ENCODE assay signal across 9 cellular contexts in the genomic region with DNA sequence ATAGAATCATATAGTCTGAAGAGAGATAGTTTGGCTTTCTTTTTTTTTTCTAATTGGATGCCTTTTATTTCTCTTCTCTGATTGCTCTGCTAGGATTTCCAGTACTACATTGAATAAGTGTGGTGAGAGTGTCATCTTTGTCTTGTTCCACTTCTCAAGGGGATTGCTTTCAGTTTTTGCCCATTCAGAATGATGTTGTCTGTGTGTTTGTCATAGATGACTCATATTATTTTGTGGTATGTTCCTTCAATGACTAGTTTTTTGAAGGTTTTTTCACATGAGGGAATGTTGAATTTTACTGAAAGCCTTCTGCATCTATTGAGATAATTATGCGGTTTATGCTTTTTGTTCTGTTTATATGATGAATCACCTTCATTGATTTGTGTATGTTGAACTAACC. TPM values are rescaled to one million over a fixed set of nuclear protein-coding genes. Genes with fewer than 3 reads are reported as not detected.
"Had no signal": no experiment of that assay in that cellular context is flagged by ENCODE, and none has a peak within 500 bp of the region (broad histone marks: within the 10 kb centered on the region; RNA-seq: fewer than 3 reads in every experiment).

No MANE protein-coding gene starts in this region.

- DNase-seq: H9, HCEC 1CT, IMR-90, KG1 had no signal

- H3K4me3 ChIP-seq: GM23338, K562 had no signal

- FAIRE-seq: H1, H54, HTR-8/SVneo, K562 had no signal

RNA-seq across cellular contexts. Expression of a gene that starts 10.4 kb away (rescaled TPM):
- total RNA-seq: GM23338, H1, H9, IMR-90, K562 had no signal
- polyA plus RNA-seq: GM23338, H1, IMR-90, K562 had no signal

RNA-seq across cellular contexts. Expression of a gene that starts 17.1 kb away (rescaled TPM):
- total RNA-seq: GM23338, H1, H9, IMR-90, K562 had no signal
- polyA plus RNA-seq: GM23338, H1, IMR-90, K562 had no signal

RNA-seq across cellular contexts. Expression of a gene that starts 23.6 kb away (rescaled TPM):
- total RNA-seq: GM23338, H1, H9, IMR-90, K562 had no signal
- polyA plus RNA-seq: GM23338, H1, IMR-90, K562 had no signal

RNA-seq across cellular contexts. Expression of a gene that starts 37.5 kb away (rescaled TPM):
- total RNA-seq: GM23338, H1, H9, IMR-90, K562 had no signal
- polyA plus RNA-seq: GM23338, H1, IMR-90, K562 had no signal

RNA-seq across cellular contexts. Expression of a gene that starts 52.6 kb away (rescaled TPM):
- total RNA-seq: GM23338, H1, H9, IMR-90, K562 had no signal
- polyA plus RNA-seq: GM23338, H1, IMR-90, K562 had no signal
